8 cellular contexts compared by ENCODE assay signal in the genomic region with DNA sequence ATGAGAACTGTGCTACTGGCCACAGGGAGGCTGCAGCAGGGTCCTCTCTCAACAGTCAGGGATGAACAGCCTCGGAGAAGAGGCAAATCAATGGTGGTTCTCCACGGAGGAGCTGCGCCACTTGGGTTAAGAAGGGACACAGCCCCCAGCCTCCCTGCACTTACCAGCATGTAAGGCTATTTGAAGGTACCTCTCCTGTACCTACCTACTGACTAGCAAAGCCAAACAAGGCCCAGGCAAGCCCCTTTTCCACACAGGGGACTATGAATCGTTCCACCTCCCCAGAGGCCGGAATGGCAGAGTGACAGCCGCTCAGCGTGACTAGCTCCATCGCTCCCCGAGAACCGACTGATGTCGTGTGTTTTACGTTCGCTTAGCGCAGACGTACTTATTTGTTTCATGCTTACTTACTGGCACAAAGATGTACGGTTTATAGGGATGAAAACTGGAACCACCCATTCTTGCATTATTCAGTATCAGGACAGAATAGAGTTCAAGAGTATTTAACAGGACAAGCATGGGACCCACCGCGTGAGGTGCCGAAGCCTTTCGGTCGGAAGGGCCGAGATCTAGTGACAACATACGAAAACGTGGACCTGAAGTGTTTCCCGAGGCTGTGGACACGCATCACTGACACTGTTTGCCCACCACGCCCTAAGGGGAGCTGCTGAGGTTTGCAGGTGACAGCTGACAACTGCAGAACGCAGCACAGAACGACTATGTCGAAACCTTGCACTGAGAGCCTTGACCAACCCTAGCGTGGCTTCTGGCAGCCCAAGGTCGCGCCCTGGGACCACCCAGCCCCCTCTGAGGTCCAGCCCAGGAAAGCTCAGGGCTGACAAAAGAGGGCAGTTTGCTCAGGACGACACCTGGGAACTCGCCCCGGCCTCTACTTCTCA. TPM values are rescaled to one million over a fixed set of nuclear protein-coding genes. Genes with fewer than 3 reads are reported as not detected.
DNase-seq lines count a peak whose midpoint lies in the region; FAIRE-seq and TF ChIP-seq lines count a peak whose summit lies in the region.

No MANE protein-coding gene starts in this region.

- H3K9me3 Mint-ChIP-seq in T-helper 1 cell treated with Interleukin-12 subunit alpha and Interleukin-12 subunit beta and Interleukin-4 antibody, amounts not matched to agents 30 μg/mL and 1 μg/mL, for 36 hours, result no peaks in the 10 kb centered on the region
- no peaks in the 10 kb centered on the region for H3K9me3 Mint-ChIP-seq in activated T-helper 2 cell treated with anti-CD3 and anti-CD28 coated beads, Interferon-gamma antibody, Interleukin-2, Interleukin-4, amounts not matched to agents 10 μg/mL and 5 μg/mL and 100 μg/mL, durations not matched to agents 14 hours and 24 hours and 36 hours

- H3K4me3 ChIP-seq in keratinocyte (ENCODE audit: control insufficient read depth in 2 of 3, extremely low read depth in 1 of 3, insufficient read depth in 2 of 3, low read depth in 1 of 3, low read length in 3 of 3) (peak overlapping the region; percentile 76 to 96 (median 84)), thymus (ENCODE audit: low read length) (peak overlapping the region; percentile 86)

- H3K27ac Mint-ChIP-seq in T-helper 1 cell treated with Interleukin-12 subunit alpha and Interleukin-12 subunit beta and Interleukin-4 antibody, amounts not matched to agents 30 μg/mL and 1 μg/mL, for 36 hours, result no peak overlapping the region
- no peak overlapping the region for H3K27ac Mint-ChIP-seq in activated T-helper 2 cell treated with anti-CD3 and anti-CD28 coated beads, Interferon-gamma antibody, Interleukin-2, Interleukin-4, amounts not matched to agents 10 μg/mL and 5 μg/mL and 100 μg/mL, durations not matched to agents 14 hours and 24 hours and 36 hours

- H3K9ac ChIP-seq in keratinocyte (ENCODE audit: control insufficient read depth, extremely low read depth, insufficient read depth, low read length), result peak overlapping the region; percentile 92

- no peak for TF ChIP-seq POLR2A in H54 (IDR thresholded peaks at IDR 0.05; ENCODE audit: low read depth, low read length)

- 70% methylated on average over 36 of the region's 36 CpGs for WGBS in thymus

- intact Hi-C loops in activated T-helper 2 cell treated with anti-CD3 and anti-CD28 coated beads, Interferon-gamma antibody, Interleukin-2, Interleukin-4, amounts not matched to agents 10 μg/mL and 5 μg/mL and 100 μg/mL, durations not matched to agents 14 hours and 24 hours and 36 hours (cut with micrococcal nuclease), result loop anchor here (5.0 kb wide), 1 partner anchor 249 kb away; no protein-coding TSS in a partner anchor

- H3K9me3 ChIP-seq in keratinocyte (ENCODE audit: control insufficient read depth, low read depth, low read length) (no peaks in the 10 kb centered on the region), thymus (ENCODE audit: control insufficient read depth) (no peaks in the 10 kb centered on the region)

- TF ChIP-seq CTCF in keratinocyte (optimal IDR thresholded peaks at IDR 0.05 in 1 of 3, IDR thresholded peaks at IDR 0.05 in 1 of 3, conservative IDR thresholded peaks at IDR 0.05 in 1 of 3; ENCODE audit: extremely low read depth in 1 of 3, insufficient read depth in 2 of 3, low read length in 3 of 3), result no peak

- peak overlapping the region; percentile 98 for H3K4me2 ChIP-seq in keratinocyte (ENCODE audit: control insufficient read depth, extremely low read depth, insufficient read depth, low read depth, low read length)

- H3K4me1 ChIP-seq in keratinocyte (ENCODE audit: control insufficient read depth, extremely low read depth, insufficient read depth, low read length) (peaks cover 19% of the 10 kb centered on the region), thymus (ENCODE audit: control insufficient read depth, insufficient read depth, low read length) (peaks cover 19% of the 10 kb centered on the region)

- no peaks in the 10 kb centered on the region for H3K27me3 ChIP-seq in keratinocyte (ENCODE audit: control insufficient read depth, extremely low read depth, insufficient read depth, low read length)
- H3K27me3 ChIP-seq in thymus (ENCODE audit: control insufficient read depth, insufficient read depth), result no peaks in the 10 kb centered on the region

- H3K4me1 Mint-ChIP-seq in T-helper 1 cell treated with Interleukin-12 subunit alpha and Interleukin-12 subunit beta and Interleukin-4 antibody, amounts not matched to agents 30 μg/mL and 1 μg/mL, for 36 hours (ENCODE audit: low read depth), result peaks cover 25% of the 10 kb centered on the region
- H3K4me1 Mint-ChIP-seq in activated T-helper 2 cell treated with anti-CD3 and anti-CD28 coated beads, Interferon-gamma antibody, Interleukin-2, Interleukin-4, amounts not matched to agents 10 μg/mL and 5 μg/mL and 100 μg/mL, durations not matched to agents 14 hours and 24 hours and 36 hours (ENCODE audit: low read depth), result peaks cover 20% of the 10 kb centered on the region

- H3K36me3 Mint-ChIP-seq in T-helper 1 cell treated with Interleukin-12 subunit alpha and Interleukin-12 subunit beta and Interleukin-4 antibody, amounts not matched to agents 30 μg/mL and 1 μg/mL, for 36 hours (ENCODE audit: low read depth), result peaks cover 15% of the 10 kb centered on the region
- H3K36me3 Mint-ChIP-seq in activated T-helper 2 cell treated with anti-CD3 and anti-CD28 coated beads, Interferon-gamma antibody, Interleukin-2, Interleukin-4, amounts not matched to agents 10 μg/mL and 5 μg/mL and 100 μg/mL, durations not matched to agents 14 hours and 24 hours and 36 hours (ENCODE audit: low read depth), result peaks cover 32% of the 10 kb centered on the region

- H3K79me2 ChIP-seq in keratinocyte (ENCODE audit: control insufficient read depth, insufficient read depth, low read length), result peaks cover 35% of the 10 kb centered on the region

- H3K4me3 Mint-ChIP-seq in T-helper 1 cell treated with Interleukin-12 subunit alpha and Interleukin-12 subunit beta and Interleukin-4 antibody, amounts not matched to agents 30 μg/mL and 1 μg/mL, for 36 hours, result peak overlapping the region; percentile 71
- peak overlapping the region; percentile 85 for H3K4me3 Mint-ChIP-seq in activated T-helper 2 cell treated with anti-CD3 and anti-CD28 coated beads, Interferon-gamma antibody, Interleukin-2, Interleukin-4, amounts not matched to agents 10 μg/mL and 5 μg/mL and 100 μg/mL, durations not matched to agents 14 hours and 24 hours and 36 hours (ENCODE audit: low read depth)

- no peak for DNase-seq in T-helper 1 cell
- DNase-seq in activated T-helper 2 cell treated with anti-CD3 and anti-CD28 coated beads, Interferon-gamma antibody, Interleukin-2, Interleukin-4, amounts not matched to agents 10 μg/mL and 5 μg/mL and 100 μg/mL, durations not matched to agents 14 hours and 24 hours and 36 hours (ENCODE audit: low spot score), result no peak
- no peak for DNase-seq in keratinocyte (ENCODE audit: low read depth, low spot score)
- no peak for DNase-seq in RPMI8226
- DNase-seq in activated CD8-positive, alpha-beta memory T cell treated with anti-CD3 and anti-CD28 coated beads, Interleukin-2, amount 50 U/mL, for 4 hours, result no peak
- no peak for DNase-seq in H54 (ENCODE audit: insufficient read length, low spot score)

- dilution Hi-C loops in keratinocyte (cut with MboI; ENCODE audit: extremely low pct_ligation_motif_present, low sequenced_read_pairs), result no loop called here

- H3K36me3 ChIP-seq in keratinocyte (ENCODE audit: control insufficient read depth in 2 of 2, extremely low read depth in 1 of 2, insufficient read depth in 2 of 2, low read length in 2 of 2) (peaks cover 6 to 11% of the 10 kb centered on the region in 2 experiments), thymus (ENCODE audit: control insufficient read depth, insufficient read depth) (peaks cover 40% of the 10 kb centered on the region)

- no peaks in the 10 kb centered on the region for H4K20me1 ChIP-seq in keratinocyte (ENCODE audit: control insufficient read depth, extremely low read depth, insufficient read depth, low read length)

- H3K27ac ChIP-seq in keratinocyte (ENCODE audit: control insufficient read depth, insufficient read depth, low read length) (peak overlapping the region; percentile 50), thymus (ENCODE audit: low read depth) (no peak overlapping the region)

- no peaks in the 10 kb centered on the region for H3K9me1 ChIP-seq in keratinocyte (ENCODE audit: control insufficient read depth, extremely low read depth, insufficient read depth, low read length)

- H3K27me3 Mint-ChIP-seq in T-helper 1 cell treated with Interleukin-12 subunit alpha and Interleukin-12 subunit beta and Interleukin-4 antibody, amounts not matched to agents 30 μg/mL and 1 μg/mL, for 36 hours (ENCODE audit: low read depth), result no peaks in the 10 kb centered on the region
- H3K27me3 Mint-ChIP-seq in activated T-helper 2 cell treated with anti-CD3 and anti-CD28 coated beads, Interferon-gamma antibody, Interleukin-2, Interleukin-4, amounts not matched to agents 10 μg/mL and 5 μg/mL and 100 μg/mL, durations not matched to agents 14 hours and 24 hours and 36 hours (ENCODE audit: low read depth), result no peaks in the 10 kb centered on the region

- no peak for FAIRE-seq in keratinocyte (lab: Jason Lieb, UNC)
- FAIRE-seq in H54 (lab: Jason Lieb, UNC), result no peak

- no peak overlapping the region for H2AFZ ChIP-seq in keratinocyte (ENCODE audit: control insufficient read depth, low read length)

RNA-seq across cellular contexts. Expression of a gene that starts 1.0 kb away (rescaled TPM):
- total RNA-seq in activated T-helper 2 cell treated with anti-CD3 and anti-CD28 coated beads, Interferon-gamma antibody, Interleukin-2, Interleukin-4, amounts not matched to agents 10 μg/mL and 5 μg/mL and 100 μg/mL, durations not matched to agents 14 hours and 24 hours and 36 hours, result 33.4 and 39.1 TPM in 2 replicates
- 7.1 to 11.5 TPM (median 8.8 TPM) in 3 replicates for polyA plus RNA-seq in keratinocyte
- 4.3 TPM for polyA plus RNA-seq in keratinocyte (2011; ENCODE audit: low read depth)
- polyA plus RNA-seq in keratinocyte (2011; cell fraction: cytosol; rRNA removed), result 2.7 and 5.9 TPM in 2 replicates
- polyA plus RNA-seq in keratinocyte (2011; cell fraction: nucleus; rRNA removed), result 60.1 and 68.9 TPM in 2 replicates
- polyA plus RNA-seq in keratinocyte (2012; ENCODE audit: low replicate concordance), result 7.4 and 13.0 TPM in 2 replicates
- 5.5 to 8.6 TPM (median 7.7 TPM) in 3 replicates for polyA minus RNA-seq in keratinocyte
- polyA minus RNA-seq in keratinocyte (2011; cell fraction: cytosol; rRNA and poly(A)+ RNA removed), result 8.2 TPM
- polyA minus RNA-seq in keratinocyte (2011; cell fraction: nucleus; rRNA and poly(A)+ RNA removed), result 18.8 and 20.6 TPM in 2 replicates
- 85.3 TPM for polyA plus RNA-seq in thymus

RNA-seq across cellular contexts. Expression of a gene that starts 1.3 kb away (rescaled TPM):
- total RNA-seq in activated T-helper 2 cell treated with anti-CD3 and anti-CD28 coated beads, Interferon-gamma antibody, Interleukin-2, Interleukin-4, amounts not matched to agents 10 μg/mL and 5 μg/mL and 100 μg/mL, durations not matched to agents 14 hours and 24 hours and 36 hours, result 57.7 and 58.1 TPM in 2 replicates
- 99.5 to 171 TPM (median 109 TPM) in 3 replicates for polyA plus RNA-seq in keratinocyte
- 100 TPM for polyA plus RNA-seq in keratinocyte (2011; ENCODE audit: low read depth)
- 123 and 134 TPM in 2 replicates for polyA plus RNA-seq in keratinocyte (2011; cell fraction: cytosol; rRNA removed)
- 38.5 and 77.5 TPM in 2 replicates for polyA plus RNA-seq in keratinocyte (2011; cell fraction: nucleus; rRNA removed)
- 96.5 and 141 TPM in 2 replicates for polyA plus RNA-seq in keratinocyte (2012; ENCODE audit: low replicate concordance)
- 2.4 to 24.7 TPM (median 18.3 TPM) in 3 replicates for polyA minus RNA-seq in keratinocyte
- polyA minus RNA-seq in keratinocyte (2011; cell fraction: cytosol; rRNA and poly(A)+ RNA removed), result 8.6 TPM
- 4.9 and 12.4 TPM in 2 replicates for polyA minus RNA-seq in keratinocyte (2011; cell fraction: nucleus; rRNA and poly(A)+ RNA removed)
- polyA plus RNA-seq in thymus, result 47.1 TPM

RNA-seq across cellular contexts. Expression of a gene that starts 15.1 kb away (rescaled TPM):
- 14.0 and 14.8 TPM in 2 replicates for total RNA-seq in activated T-helper 2 cell treated with anti-CD3 and anti-CD28 coated beads, Interferon-gamma antibody, Interleukin-2, Interleukin-4, amounts not matched to agents 10 μg/mL and 5 μg/mL and 100 μg/mL, durations not matched to agents 14 hours and 24 hours and 36 hours
- polyA plus RNA-seq in keratinocyte, result 2.6 to 3.0 TPM (median 2.7 TPM) in 3 replicates
- polyA plus RNA-seq in keratinocyte (2011; ENCODE audit: low read depth), result 4.5 TPM
- 0.57 and 3.6 TPM in 2 replicates for polyA plus RNA-seq in keratinocyte (2011; cell fraction: cytosol; rRNA removed)
- polyA plus RNA-seq in keratinocyte (2011; cell fraction: nucleus; rRNA removed), result 6.7 and 9.0 TPM in 2 replicates
- polyA plus RNA-seq in keratinocyte (2012; ENCODE audit: low replicate concordance), result 2.2 and 5.1 TPM in 2 replicates
- 1.3 to 7.9 TPM (median 1.5 TPM) in 3 replicates for polyA minus RNA-seq in keratinocyte
- polyA minus RNA-seq in keratinocyte (2011; cell fraction: cytosol; rRNA and poly(A)+ RNA removed), result 3.3 TPM
- 2.5 and 4.3 TPM in 2 replicates for polyA minus RNA-seq in keratinocyte (2011; cell fraction: nucleus; rRNA and poly(A)+ RNA removed)
- 13.3 TPM for polyA plus RNA-seq in thymus

RNA-seq across cellular contexts. Expression of a gene that starts 57.3 kb away (rescaled TPM):
- 102 and 116 TPM in 2 replicates for total RNA-seq in activated T-helper 2 cell treated with anti-CD3 and anti-CD28 coated beads, Interferon-gamma antibody, Interleukin-2, Interleukin-4, amounts not matched to agents 10 μg/mL and 5 μg/mL and 100 μg/mL, durations not matched to agents 14 hours and 24 hours and 36 hours
- polyA plus RNA-seq in keratinocyte, result 16.8 to 21.2 TPM (median 20.9 TPM) in 3 replicates
- 10.1 TPM for polyA plus RNA-seq in keratinocyte (2011; ENCODE audit: low read depth)
- polyA plus RNA-seq in keratinocyte (2011; cell fraction: cytosol; rRNA removed), result 7.3 and 14.6 TPM in 2 replicates
- polyA plus RNA-seq in keratinocyte (2011; cell fraction: nucleus; rRNA removed), result 61.8 and 98.8 TPM in 2 replicates
- 17.6 and 29.3 TPM in 2 replicates for polyA plus RNA-seq in keratinocyte (2012; ENCODE audit: low replicate concordance)
- polyA minus RNA-seq in keratinocyte, result 33.0 to 40.6 TPM (median 39.1 TPM) in 3 replicates
- polyA minus RNA-seq in keratinocyte (2011; cell fraction: cytosol; rRNA and poly(A)+ RNA removed), result 51.6 TPM
- 72.5 and 76.3 TPM in 2 replicates for polyA minus RNA-seq in keratinocyte (2011; cell fraction: nucleus; rRNA and poly(A)+ RNA removed)
- polyA plus RNA-seq in thymus, result 63.6 TPM
